In the genomic region with DNA sequence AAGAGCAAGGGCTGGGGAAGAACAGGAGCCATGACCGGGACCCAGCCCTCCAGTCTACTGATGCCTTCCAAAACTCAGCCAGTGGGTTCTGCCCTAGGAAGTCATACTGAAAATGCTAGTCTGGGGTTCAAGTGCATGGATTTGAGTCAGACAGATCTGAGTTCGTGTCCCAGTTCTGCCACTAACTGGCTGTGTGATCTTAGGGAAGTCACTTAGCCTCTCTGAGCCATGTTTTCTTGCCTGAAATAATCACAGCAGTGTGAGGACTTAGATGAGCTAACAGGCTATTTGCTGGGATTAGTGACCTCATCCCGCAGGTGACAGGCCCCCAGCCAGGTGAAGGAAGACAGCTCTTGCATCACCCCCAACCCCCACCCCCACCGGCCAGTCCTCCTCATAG, we compare ENCODE assay signal across 1 cellular context.
TF ChIP-seq lines count a peak whose summit lies in the region.

No MANE protein-coding gene starts in this region.

TF ChIP-seq in HepG2, 621 proteins besides CTCF, POLR2A, EP300 and RAD21:
- TF ChIP-seq MTF2 (CRISPR knock-in tag; IDR thresholded peaks at IDR 0.05; ENCODE audit: borderline replicate concordance) = no peak
- TF ChIP-seq ATF7 (IDR thresholded peaks at IDR 0.05) = peak; percentile 17; the same call in 1 of the 2 replicates
- no peak for TF ChIP-seq ATF7 (CRISPR knock-in tag; IDR thresholded peaks at IDR 0.05)
- no peak for TF ChIP-seq MATR3 (CRISPR knock-in tag; IDR thresholded peaks at IDR 0.05)
- TF ChIP-seq, protein P1, sequence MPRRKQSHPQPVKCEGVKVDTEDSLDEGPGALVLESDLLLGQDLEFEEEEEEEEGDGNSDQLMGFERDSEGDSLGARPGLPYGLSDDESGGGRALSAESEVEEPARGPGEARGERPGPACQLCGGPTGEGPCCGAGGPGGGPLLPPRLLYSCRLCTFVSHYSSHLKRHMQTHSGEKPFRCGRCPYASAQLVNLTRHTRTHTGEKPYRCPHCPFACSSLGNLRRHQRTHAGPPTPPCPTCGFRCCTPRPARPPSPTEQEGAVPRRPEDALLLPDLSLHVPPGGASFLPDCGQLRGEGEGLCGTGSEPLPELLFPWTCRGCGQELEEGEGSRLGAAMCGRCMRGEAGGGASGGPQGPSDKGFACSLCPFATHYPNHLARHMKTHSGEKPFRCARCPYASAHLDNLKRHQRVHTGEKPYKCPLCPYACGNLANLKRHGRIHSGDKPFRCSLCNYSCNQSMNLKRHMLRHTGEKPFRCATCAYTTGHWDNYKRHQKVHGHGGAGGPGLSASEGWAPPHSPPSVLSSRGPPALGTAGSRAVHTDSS (CRISPR knock-in tag; conservative IDR thresholded peaks at IDR 0.05) = no peak
- TF ChIP-seq WIZ (CRISPR knock-in tag; IDR thresholded peaks at IDR 0.05) = no peak
- no peak for TF ChIP-seq REXO4 (CRISPR knock-in tag; IDR thresholded peaks at IDR 0.05; ENCODE audit: borderline replicate concordance)
- peak; percentile 91 for TF ChIP-seq ZNF768 (CRISPR knock-in tag; IDR thresholded peaks at IDR 0.05)
- TF ChIP-seq, protein P2, sequence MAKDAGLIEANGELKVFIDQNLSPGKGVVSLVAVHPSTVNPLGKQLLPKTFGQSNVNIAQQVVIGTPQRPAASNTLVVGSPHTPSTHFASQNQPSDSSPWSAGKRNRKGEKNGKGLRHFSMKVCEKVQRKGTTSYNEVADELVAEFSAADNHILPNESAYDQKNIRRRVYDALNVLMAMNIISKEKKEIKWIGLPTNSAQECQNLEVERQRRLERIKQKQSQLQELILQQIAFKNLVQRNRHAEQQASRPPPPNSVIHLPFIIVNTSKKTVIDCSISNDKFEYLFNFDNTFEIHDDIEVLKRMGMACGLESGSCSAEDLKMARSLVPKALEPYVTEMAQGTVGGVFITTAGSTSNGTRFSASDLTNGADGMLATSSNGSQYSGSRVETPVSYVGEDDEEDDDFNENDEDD (CRISPR knock-in tag; IDR thresholded peaks at IDR 0.05; ENCODE audit: borderline replicate concordance) = no peak
